ENCODE assay signal across 20 cellular contexts in the genomic region with DNA sequence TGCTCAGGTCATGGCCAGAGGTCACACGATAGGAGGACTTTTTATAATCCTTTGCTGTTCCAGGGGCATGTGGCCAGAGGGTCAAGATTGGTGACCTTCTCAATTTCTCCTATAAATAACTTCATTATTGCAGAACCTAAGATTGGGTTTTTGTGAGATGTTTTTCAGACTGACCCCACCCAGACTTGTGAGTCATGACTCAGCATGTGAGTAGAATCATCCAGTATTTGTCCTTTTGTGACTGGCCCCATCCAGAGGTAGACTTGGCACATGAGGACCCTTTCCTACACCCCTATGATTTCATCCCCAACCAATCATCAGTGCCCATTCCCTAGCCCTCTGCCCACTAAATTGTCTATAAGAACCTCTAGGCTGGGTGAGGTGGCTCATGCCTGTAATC.
"Had no signal": no experiment of that assay in that cellular context is flagged by ENCODE, and none has a peak within 500 bp of the region (broad histone marks: within the 10 kb centered on the region; RNA-seq: fewer than 3 reads in every experiment).

No MANE protein-coding gene starts in this region.

- H3K27ac Mint-ChIP-seq: activated naive CD4-positive, alpha-beta T cell treated with anti-CD3 and anti-CD28 coated beads, Interleukin-2, amount 10 ng/mL, durations not matched to agents 7 days and 5 days; activated T-helper 2 cell treated with anti-CD3 and anti-CD28 coated beads, Interferon-gamma antibody, Interleukin-2, Interleukin-4, amounts not matched to agents 10 μg/mL and 5 μg/mL and 100 μg/mL, durations not matched to agents 14 hours and 24 hours and 36 hours; endodermal cell; memory B cell; natural killer cell; T-cell had no signal

- ATAC-seq: left lung, natural killer cell, T-cell had no signal

- FAIRE-seq: astrocyte, keratinocyte had no signal

- H3K4me3 Mint-ChIP-seq: activated naive CD4-positive, alpha-beta T cell treated with anti-CD3 and anti-CD28 coated beads, Interleukin-2, amount 10 ng/mL, durations not matched to agents 7 days and 5 days; endodermal cell; memory B cell; natural killer cell; T-cell had no signal

- H3K4me1 ChIP-seq: left lung had no signal

- H3K9me3 ChIP-seq: left lung, transverse colon had no signal

- H3K36me3 ChIP-seq: left lung, transverse colon, WERI-Rb-1 had no signal

- DNase-seq: activated CD4-positive, alpha-beta T cell treated with anti-CD3 and anti-CD28 coated beads, Interleukin-2, amount 50 U/mL, for 48 hours; activated naive CD4-positive, alpha-beta T cell treated with anti-CD3 and anti-CD28 coated beads, Interleukin-2, amount 10 ng/mL, durations not matched to agents 7 days and 5 days; dorsolateral prefrontal cortex; endodermal cell; hippocampal formation; left lung; natural killer cell; posterior cingulate gyrus; retina; stimulated activated CD4-positive, alpha-beta T cell treated with anti-CD3 and anti-CD28 coated beads, Interleukin-15, amount 100 ng/mL, for 24 hours; stimulated activated CD4-positive, alpha-beta T cell treated with anti-CD3 and anti-CD28 coated beads, Interleukin-4, amount 100 ng/mL, for 1 hour; stimulated activated naive CD4-positive, alpha-beta T cell; T-cell; transverse colon; WERI-Rb-1 had no signal

- H3K36me3 Mint-ChIP-seq: activated naive CD4-positive, alpha-beta T cell treated with anti-CD3 and anti-CD28 coated beads, Interleukin-2, amount 10 ng/mL, durations not matched to agents 7 days and 5 days; memory B cell; natural killer cell; T-cell had no signal

- H3K9me3 Mint-ChIP-seq: activated naive CD4-positive, alpha-beta T cell treated with anti-CD3 and anti-CD28 coated beads, Interleukin-2, amount 10 ng/mL, durations not matched to agents 7 days and 5 days; activated T-helper 2 cell treated with anti-CD3 and anti-CD28 coated beads, Interferon-gamma antibody, Interleukin-2, Interleukin-4, amounts not matched to agents 10 μg/mL and 5 μg/mL and 100 μg/mL, durations not matched to agents 14 hours and 24 hours and 36 hours; natural killer cell; T-cell had no signal

- H3K27ac ChIP-seq: dorsolateral prefrontal cortex, left lung, skin epidermis, WERI-Rb-1 had no signal

- H3K27me3 ChIP-seq: left lung, transverse colon had no signal

- H3K4me3 ChIP-seq: dorsolateral prefrontal cortex, left lung, skin epidermis, transverse colon had no signal

- H3K4me1 Mint-ChIP-seq: natural killer cell, T-cell had no signal
